In the genomic region with DNA sequence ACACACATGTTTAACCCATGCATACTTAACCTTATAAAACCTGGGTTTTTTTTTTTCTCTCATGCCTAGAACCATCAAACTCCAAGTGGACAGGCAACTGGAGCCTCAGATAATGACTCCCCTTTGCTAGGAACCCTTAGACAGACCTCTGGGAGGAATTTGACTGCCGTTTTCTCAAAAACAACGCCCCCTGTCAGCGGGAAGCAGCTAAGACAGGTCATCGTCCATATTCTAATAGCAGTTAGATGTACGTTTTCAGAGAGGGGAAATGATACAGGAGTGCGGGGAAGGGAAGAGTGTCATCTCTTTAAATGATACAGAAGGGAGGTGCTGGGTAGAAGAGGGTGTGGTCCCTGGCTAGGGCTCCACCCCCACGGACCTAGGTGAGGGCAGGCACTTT, we compare ENCODE assay signal across 1 cellular context.
TF ChIP-seq lines count a peak whose summit lies in the region.

No MANE protein-coding gene starts in this region.

TF ChIP-seq in HCT116, 20 proteins besides CTCF, POLR2A, EP300 and RAD21 (continued from another document):
- TF ChIP-seq, protein P1, sequence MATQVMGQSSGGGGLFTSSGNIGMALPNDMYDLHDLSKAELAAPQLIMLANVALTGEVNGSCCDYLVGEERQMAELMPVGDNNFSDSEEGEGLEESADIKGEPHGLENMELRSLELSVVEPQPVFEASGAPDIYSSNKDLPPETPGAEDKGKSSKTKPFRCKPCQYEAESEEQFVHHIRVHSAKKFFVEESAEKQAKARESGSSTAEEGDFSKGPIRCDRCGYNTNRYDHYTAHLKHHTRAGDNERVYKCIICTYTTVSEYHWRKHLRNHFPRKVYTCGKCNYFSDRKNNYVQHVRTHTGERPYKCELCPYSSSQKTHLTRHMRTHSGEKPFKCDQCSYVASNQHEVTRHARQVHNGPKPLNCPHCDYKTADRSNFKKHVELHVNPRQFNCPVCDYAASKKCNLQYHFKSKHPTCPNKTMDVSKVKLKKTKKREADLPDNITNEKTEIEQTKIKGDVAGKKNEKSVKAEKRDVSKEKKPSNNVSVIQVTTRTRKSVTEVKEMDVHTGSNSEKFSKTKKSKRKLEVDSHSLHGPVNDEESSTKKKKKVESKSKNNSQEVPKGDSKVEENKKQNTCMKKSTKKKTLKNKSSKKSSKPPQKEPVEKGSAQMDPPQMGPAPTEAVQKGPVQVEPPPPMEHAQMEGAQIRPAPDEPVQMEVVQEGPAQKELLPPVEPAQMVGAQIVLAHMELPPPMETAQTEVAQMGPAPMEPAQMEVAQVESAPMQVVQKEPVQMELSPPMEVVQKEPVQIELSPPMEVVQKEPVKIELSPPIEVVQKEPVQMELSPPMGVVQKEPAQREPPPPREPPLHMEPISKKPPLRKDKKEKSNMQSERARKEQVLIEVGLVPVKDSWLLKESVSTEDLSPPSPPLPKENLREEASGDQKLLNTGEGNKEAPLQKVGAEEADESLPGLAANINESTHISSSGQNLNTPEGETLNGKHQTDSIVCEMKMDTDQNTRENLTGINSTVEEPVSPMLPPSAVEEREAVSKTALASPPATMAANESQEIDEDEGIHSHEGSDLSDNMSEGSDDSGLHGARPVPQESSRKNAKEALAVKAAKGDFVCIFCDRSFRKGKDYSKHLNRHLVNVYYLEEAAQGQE (IDR thresholded peaks at IDR 0.05; ENCODE audit: low read depth): no peak
- TF ChIP-seq, protein P2, sequence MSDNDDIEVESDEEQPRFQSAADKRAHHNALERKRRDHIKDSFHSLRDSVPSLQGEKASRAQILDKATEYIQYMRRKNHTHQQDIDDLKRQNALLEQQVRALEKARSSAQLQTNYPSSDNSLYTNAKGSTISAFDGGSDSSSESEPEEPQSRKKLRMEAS (IDR thresholded peaks at IDR 0.05): no peak
- TF ChIP-seq TCF7L2 (IDR thresholded peaks at IDR 0.05; ENCODE audit: borderline replicate concordance, extremely low read depth, insufficient read depth, insufficient read length): no peak
- no peak for TF ChIP-seq EZH2 (IDR thresholded peaks at IDR 0.05)
- no peak for TF ChIP-seq SRF (IDR thresholded peaks at IDR 0.05; ENCODE audit: low read depth)
- TF ChIP-seq ELF1 (IDR thresholded peaks at IDR 0.05; ENCODE audit: borderline replicate concordance, low read depth): no peak
- TF ChIP-seq FOSL1 (IDR thresholded peaks at IDR 0.05; ENCODE audit: low read depth): no peak
- no peak for TF ChIP-seq ZFX (IDR thresholded peaks at IDR 0.05)
- TF ChIP-seq POLR2AphosphoS5 (IDR thresholded peaks at IDR 0.05; ENCODE audit: low read depth, low read length): no peak
- TF ChIP-seq SP1 (IDR thresholded peaks at IDR 0.05; ENCODE audit: low read depth): no peak
- TF ChIP-seq ATF3 (IDR thresholded peaks at IDR 0.05): no peak
- TF ChIP-seq, protein P3, sequence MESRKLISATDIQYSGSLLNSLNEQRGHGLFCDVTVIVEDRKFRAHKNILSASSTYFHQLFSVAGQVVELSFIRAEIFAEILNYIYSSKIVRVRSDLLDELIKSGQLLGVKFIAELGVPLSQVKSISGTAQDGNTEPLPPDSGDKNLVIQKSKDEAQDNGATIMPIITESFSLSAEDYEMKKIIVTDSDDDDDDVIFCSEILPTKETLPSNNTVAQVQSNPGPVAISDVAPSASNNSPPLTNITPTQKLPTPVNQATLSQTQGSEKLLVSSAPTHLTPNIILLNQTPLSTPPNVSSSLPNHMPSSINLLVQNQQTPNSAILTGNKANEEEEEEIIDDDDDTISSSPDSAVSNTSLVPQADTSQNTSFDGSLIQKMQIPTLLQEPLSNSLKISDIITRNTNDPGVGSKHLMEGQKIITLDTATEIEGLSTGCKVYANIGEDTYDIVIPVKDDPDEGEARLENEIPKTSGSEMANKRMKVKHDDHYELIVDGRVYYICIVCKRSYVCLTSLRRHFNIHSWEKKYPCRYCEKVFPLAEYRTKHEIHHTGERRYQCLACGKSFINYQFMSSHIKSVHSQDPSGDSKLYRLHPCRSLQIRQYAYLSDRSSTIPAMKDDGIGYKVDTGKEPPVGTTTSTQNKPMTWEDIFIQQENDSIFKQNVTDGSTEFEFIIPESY (IDR thresholded peaks at IDR 0.05; ENCODE audit: extremely low read depth, insufficient replicate concordance, low read length): no peak
- TF ChIP-seq SIN3A (IDR thresholded peaks at IDR 0.05; ENCODE audit: low read depth): no peak
- TF ChIP-seq CEBPB (IDR thresholded peaks at IDR 0.05; ENCODE audit: low read depth): no peak
- TF ChIP-seq EGR1 (IDR thresholded peaks at IDR 0.05; ENCODE audit: low read depth): no peak
- no peak for TF ChIP-seq ZNF274 (IDR thresholded peaks at IDR 0.05; ENCODE audit: low read depth, low read length)
- no peak for TF ChIP-seq EZH2phosphoT487 (IDR thresholded peaks at IDR 0.05; ENCODE audit: borderline replicate concordance)
TF ChIP-seq in HCT116: peak in this region for 0.
